27 cellular contexts compared by ENCODE assay signal in the genomic region with DNA sequence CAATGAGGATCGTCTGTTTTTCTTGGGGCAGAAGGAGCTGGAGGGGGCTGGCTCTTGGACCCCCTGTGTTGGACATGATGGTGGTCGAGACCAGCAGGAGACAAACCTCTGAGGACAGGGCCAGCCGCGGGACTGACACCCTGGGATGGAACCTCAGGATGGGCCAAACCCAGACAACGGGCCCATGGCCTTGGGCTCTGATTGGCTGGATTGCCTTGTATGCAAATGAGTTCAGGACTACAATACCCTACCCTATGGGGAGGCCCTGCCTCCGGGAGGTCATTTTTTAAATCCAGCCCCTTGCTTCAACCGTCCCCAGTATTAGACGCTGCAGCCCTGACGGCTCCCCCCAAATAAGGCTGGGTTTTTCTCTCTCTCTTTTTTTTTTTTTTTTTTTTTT.
"Had no signal": no experiment of that assay in that cellular context is flagged by ENCODE, and none has a peak within 500 bp of the region (broad histone marks: within the 10 kb centered on the region; RNA-seq: fewer than 3 reads in every experiment).

No MANE protein-coding gene starts in this region.

- ATAC-seq: activated CD4-positive, alpha-beta T cell treated with anti-CD3 and anti-CD28 coated beads for 36 hours; activated CD8-positive, alpha-beta T cell treated with anti-CD3 and anti-CD28 coated beads, Interleukin-2, amount 10 ng/mL, durations not matched to agents 7 days and 5 days; activated T-cell treated with anti-CD3 and anti-CD28 coated beads, Interleukin-2, amount 50 U/mL, for 72 hours; body of pancreas; gastroesophageal sphincter; heart right ventricle; T-helper 17 cell had no signal

- H3K4me1 ChIP-seq: body of pancreas, colonic mucosa, esophagus squamous epithelium, gastroesophageal sphincter, heart right ventricle had no signal

- H3K27ac ChIP-seq: body of pancreas, colonic mucosa, epithelial cell of prostate, esophagus squamous epithelium, gastroesophageal sphincter, heart right ventricle, hepatocyte had no signal

- DNase-seq: activated CD4-positive, alpha-beta memory T cell treated with anti-CD3 and anti-CD28 coated beads for 36 hours; activated CD4-positive, alpha-beta T cell treated with anti-CD3 and anti-CD28 coated beads for 36 hours; activated CD4-positive, alpha-beta T cell treated with anti-CD3 and anti-CD28 coated beads, Interleukin-2, amount 10 ng/mL, durations not matched to agents 24 days and 14 days; activated CD4-positive, CD25-positive, alpha-beta regulatory T cell; activated CD4-positive, CD25-positive, alpha-beta regulatory T cell treated with anti-CD3 and anti-CD28 coated beads, Interleukin-2, amount 50 U/mL, for 72 hours; activated CD8-positive, alpha-beta memory T cell treated with anti-CD3 and anti-CD28 coated beads, Interleukin-2, amount 50 U/mL, for 48 hours; activated CD8-positive, alpha-beta T cell treated with anti-CD3 and anti-CD28 coated beads, Interleukin-2, amount 10 ng/mL, durations not matched to agents 7 days and 5 days; activated gamma-delta T cell; activated naive CD4-positive, alpha-beta T cell; activated naive CD4-positive, alpha-beta T cell treated with anti-CD3 and anti-CD28 coated beads, Interleukin-2, amount 50 U/mL, for 16 hours; activated T-cell treated with anti-CD3 and anti-CD28 coated beads for 4 hours; activated T-cell treated with anti-CD3 and anti-CD28 coated beads, Interleukin-2, amount 50 U/mL, for 24 hours; activated T-cell treated with anti-CD3 and anti-CD28 coated beads, Interleukin-2, amount 50 U/mL, for 72 hours; amniotic stem cell; aorta; body of pancreas; caudate nucleus; colonic mucosa; effector CD8-positive, alpha-beta T cell; esophagus squamous epithelium; foreskin melanocyte; heart right ventricle; T-helper 17 cell; T1000 had no signal

- H3K36me3 ChIP-seq: colonic mucosa, esophagus squamous epithelium, gastroesophageal sphincter, heart right ventricle had no signal

- H3K9me3 ChIP-seq: body of pancreas, colonic mucosa, esophagus squamous epithelium, gastroesophageal sphincter, heart right ventricle had no signal

- H3K4me3 ChIP-seq: body of pancreas, colonic mucosa, esophagus squamous epithelium, gastroesophageal sphincter, heart right ventricle, hepatocyte had no signal
